Comparison of ENCODE assay signal across 20 cellular contexts in genomic region chr10:68434657-68435056, GRCh38. TPM values are rescaled to one million over a fixed set of nuclear protein-coding genes. Genes with fewer than 3 reads are reported as not detected.
DNase-seq lines count a peak whose midpoint lies in the region; TF ChIP-seq lines count a peak whose summit lies in the region.
"Had no signal": no experiment of that assay in that cellular context is flagged by ENCODE, and none has a peak within 500 bp of the region (broad histone marks: within the 10 kb centered on the region; RNA-seq: fewer than 3 reads in every experiment).

No MANE protein-coding gene starts in this region.

- no peaks in the 10 kb centered on the region for H3K27me3 ChIP-seq in breast epithelium
- H3K27me3 ChIP-seq in mammary epithelial cell (ENCODE audit: insufficient read depth, low read length) = no peaks in the 10 kb centered on the region
- H3K27me3 ChIP-seq: SJCRH30 had no signal

- H3K9me3 ChIP-seq in breast epithelium (no peaks in the 10 kb centered on the region), mammary epithelial cell (replicated peaks; ENCODE audit: insufficient read depth, low read length) (no peaks in the 10 kb centered on the region)
- H3K9me3 ChIP-seq: SJCRH30 had no signal

- DNase-seq in MCF 10A (ENCODE audit: unreplicated experiment) (peak; percentile 1), breast epithelium (ENCODE audit: low spot score in 2 of 2) (no peak), mammary epithelial cell (peak; percentile 72), fibroblast of villous mesenchyme (ENCODE audit: low read depth) (peak; percentile 43), RPMI8226 (no peak), hepatic stellate cell (ENCODE audit: low spot score) (no peak), amniotic stem cell (lab: John Stamatoyannopoulos, UW) (no peak), NCI-H1417 (lab: John Stamatoyannopoulos, UW) (no peak)
- DNase-seq: AML-193, DMS79 treated with DMSO at 0.1 percent for 48 hours, HCEC 1CT, KG1, NCI-H1436 treated with DMSO at 0.1 percent for 48 hours, NCI-H2029, NCI-H345, NCI-H524 treated with DMSO at 0.1 percent for 48 hours, PC-3, SJCRH30 had no signal

- intact Hi-C loops in MCF 10A (cut with micrococcal nuclease) = no loop called here
- intact Hi-C loops in breast epithelium (cut with DNase I; ENCODE audit: low total_unique reads) = no loop called here
- intact Hi-C loops in mammary epithelial cell (cut with micrococcal nuclease) = no loop called here

- no peaks in the 10 kb centered on the region for H3K79me2 ChIP-seq in mammary epithelial cell (ENCODE audit: insufficient read depth, low read length)

- WGBS in mammary epithelial cell (ENCODE audit: low coverage, missing lambda C conversion rate) = 87% methylated on average over 4 of the region's 4 CpGs

- no peaks in the 10 kb centered on the region for H3K4me1 ChIP-seq in breast epithelium
- H3K4me1 ChIP-seq in mammary epithelial cell (ENCODE audit: insufficient read depth, low read length) = peaks cover 9% of the 10 kb centered on the region
- H3K4me1 ChIP-seq: SJCRH30 had no signal

- H3K36me3 Mint-ChIP-seq in MCF 10A (ENCODE audit: insufficient read depth, unreplicated experiment) = peaks cover 5% of the 10 kb centered on the region

- no peak overlapping the region for H3K4me3 ChIP-seq in breast epithelium
- H3K4me3 ChIP-seq in mammary epithelial cell (replicated peaks in 1 of 3; ENCODE audit: insufficient read depth in 1 of 3, low read depth in 2 of 3, low read length in 3 of 3) = no peak overlapping the region
- no peak overlapping the region for H3K4me3 ChIP-seq in fibroblast of villous mesenchyme (ENCODE audit: low read depth, low read length)
- H3K4me3 ChIP-seq: SJCRH30 had no signal

- CTCF ChIA-PET in MCF 10A (lab: Yijun Ruan, JAX) = interaction anchor here (0.6 kb wide), 1 partner anchor 211 kb away, joined by 3 read pairs; no protein-coding TSS in a partner anchor
- CTCF ChIA-PET in mammary epithelial cell (lab: Charles Lee; ENCODE audit: low non-redundant PET) = no interaction called here

- in situ Hi-C loops in mammary epithelial cell (cut with MboI; ENCODE audit: low sequenced_read_pairs in 2 of 2) = no loop called here

- H3K4me3 Mint-ChIP-seq in MCF 10A (ENCODE audit: unreplicated experiment) = no peak overlapping the region
- H3K4me3 Mint-ChIP-seq: CD14-positive monocyte had no signal

- H3K36me3 ChIP-seq in breast epithelium (no peaks in the 10 kb centered on the region), mammary epithelial cell (ENCODE audit: insufficient read depth, low read length) (peaks cover 6% of the 10 kb centered on the region)

- peak overlapping the region; percentile 35 for H3K4me2 ChIP-seq in mammary epithelial cell (ENCODE audit: insufficient read depth, low read depth, low read length)

- dilution Hi-C loops in mammary epithelial cell (cut with HindIII; ENCODE audit: low sequenced_read_pairs) = loop anchor here (5.0 kb wide), 1 partner anchor 38 kb away; the partner anchor contains the start of gene DNA2

- H2AFZ ChIP-seq in mammary epithelial cell (ENCODE audit: low read depth, low read length) = no peak overlapping the region

- BruUV-seq in MCF 10A (replicated peaks; lab: Mats Ljungman, UMichigan) (no TSS peak), mammary epithelial cell (replicated peaks; lab: Mats Ljungman, UMichigan) (no TSS peak)

- no peaks in the 10 kb centered on the region for H3K27me3 Mint-ChIP-seq in MCF 10A (ENCODE audit: insufficient read depth, unreplicated experiment)

- no peak for TF ChIP-seq POLR2A in breast epithelium (IDR thresholded peaks at IDR 0.05)

- no peaks in the 10 kb centered on the region for H3K4me1 Mint-ChIP-seq in MCF 10A (ENCODE audit: insufficient read depth, unreplicated experiment)

- no peaks in the 10 kb centered on the region for H3K9me3 Mint-ChIP-seq in MCF 10A (ENCODE audit: unreplicated experiment)

- H3K27ac ChIP-seq in breast epithelium (no peak overlapping the region), mammary epithelial cell (ENCODE audit: insufficient read depth, low read depth, low read length) (no peak overlapping the region)
- H3K27ac ChIP-seq: 22Rv1, SJCRH30 had no signal

- H4K20me1 ChIP-seq in mammary epithelial cell (ENCODE audit: insufficient read depth, low read length) = no peaks in the 10 kb centered on the region

- H3K9ac ChIP-seq in mammary epithelial cell (ENCODE audit: insufficient read depth, low read length) = no peak overlapping the region

- POLR2A ChIA-PET in MCF 10A (lab: Yijun Ruan, JAX) = no interaction called here

- H3K27ac Mint-ChIP-seq in MCF 10A (ENCODE audit: low read depth, unreplicated experiment) = peak overlapping the region; percentile 50

- TF ChIP-seq CTCF in MCF 10A (IDR thresholded peaks at IDR 0.05; ENCODE audit: unreplicated experiment) (no peak), breast epithelium (IDR thresholded peaks at IDR 0.05) (no peak), mammary epithelial cell (conservative IDR thresholded peaks at IDR 0.05 in 1 of 2, IDR thresholded peaks at IDR 0.05 in 1 of 2; ENCODE audit: extremely low read depth in 1 of 2, insufficient read depth in 1 of 2, low read depth in 1 of 2, low read length in 2 of 2) (no peak), fibroblast of villous mesenchyme (IDR thresholded peaks at IDR 0.05; ENCODE audit: insufficient read depth, low read depth, low read length) (no peak)

RNA-seq across cellular contexts. Expression of gene RUFY2, which starts 27.6 kb away (rescaled TPM):
- total RNA-seq in MCF 10A (2022) (25.9 and 32.0 TPM in 2 replicates), breast epithelium (10 to 100 TPM; 20.5 to 47.0 (median 31.1) TPM), mammary epithelial cell (10 to 100 TPM; 27.2 to 28.9 TPM), fibroblast of villous mesenchyme (31.9 and 32.8 TPM in 2 replicates)
- 5.9 TPM for polyA plus RNA-seq in mammary epithelial cell
- polyA minus RNA-seq in mammary epithelial cell = 9.3 TPM

RNA-seq across cellular contexts. Expression of gene DNA2, which starts 37.1 kb away (rescaled TPM):
- total RNA-seq in MCF 10A (2022) = 2.6 and 6.9 TPM in 2 replicates
- total RNA-seq in breast epithelium = 1 to 10 TPM; 2.8 to 6.6 (median 3.4) TPM
- total RNA-seq in mammary epithelial cell = 10 to 100 TPM in 1 of 2 donors, 1 to 10 TPM in 1; 3.8 to 10.3 TPM
- polyA plus RNA-seq in mammary epithelial cell = 3.3 TPM
- polyA minus RNA-seq in mammary epithelial cell = 8.9 TPM
- total RNA-seq in fibroblast of villous mesenchyme = 9.7 and 13.0 TPM in 2 replicates

Comparison
In these comparisons a context has a peak if more than half of its experiments do, and no peak if none do; other contexts are left out.
1. DNase-seq: peak in MCF 10A (single experiment), mammary epithelial cell (single experiment) and fibroblast of villous mesenchyme (single experiment); none in breast epithelium (0 of 2), RPMI8226 (single experiment), hepatic stellate cell (single experiment), amniotic stem cell (single experiment) and NCI-H1417 (0 of 3).